ENCODE assay signal across 14 cellular contexts in the genomic region with DNA sequence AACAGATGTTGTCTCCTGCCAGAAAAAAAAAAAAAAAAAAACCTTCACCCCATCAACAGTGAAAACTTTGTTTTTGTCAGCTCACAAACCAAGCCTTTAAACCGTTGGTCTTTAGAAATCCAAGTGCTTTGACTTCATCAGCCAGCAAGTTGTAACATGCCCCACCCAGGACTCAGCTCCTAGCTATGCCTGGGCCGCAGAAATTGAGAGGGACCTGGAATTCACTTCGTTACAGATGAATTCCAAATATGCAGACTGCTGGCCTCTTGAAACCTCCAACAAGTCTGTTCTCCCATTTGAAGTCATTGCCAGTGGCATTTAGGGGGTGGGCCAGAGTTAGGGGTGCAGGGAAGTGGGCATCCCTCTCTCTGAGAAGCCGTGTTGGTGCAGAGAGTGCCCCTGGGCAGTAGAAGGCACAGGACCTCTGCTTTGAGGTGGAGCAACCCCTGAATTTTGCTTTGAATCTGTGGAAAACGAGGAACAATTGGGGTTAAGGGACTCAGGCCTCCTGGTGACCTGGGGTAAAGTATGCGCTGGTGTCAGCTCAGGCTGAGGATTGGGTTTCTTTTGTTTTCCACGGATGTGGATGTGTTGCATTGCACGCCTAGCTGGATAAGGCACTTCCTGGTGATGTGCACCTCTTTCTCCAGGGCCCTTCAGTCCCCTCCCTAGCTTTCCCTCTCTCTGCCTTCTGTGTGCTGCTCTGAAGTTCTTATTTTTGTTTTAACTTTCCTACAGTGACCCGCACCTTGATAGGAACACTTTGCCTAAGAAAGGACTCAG.
DNase-seq lines count a peak whose midpoint lies in the region; ATAC-seq, FAIRE-seq and TF ChIP-seq lines count a peak whose summit lies in the region.
"Had no signal": no experiment of that assay in that cellular context is flagged by ENCODE, and none has a peak within 500 bp of the region (broad histone marks: within the 10 kb centered on the region; RNA-seq: fewer than 3 reads in every experiment).

No MANE protein-coding gene starts in this region.

- intact Hi-C loops in sigmoid colon (cut with DNase I) = loop anchor here (10.0 kb wide), 1 partner anchor 96 kb away; no protein-coding TSS in a partner anchor

- TF ChIP-seq POLR2A in sigmoid colon (IDR thresholded peaks at IDR 0.05) = no peak

- peaks cover 42% of the 10 kb centered on the region for H3K36me3 Mint-ChIP-seq in astrocyte (ENCODE audit: low read depth, unreplicated experiment)
- no peaks in the 10 kb centered on the region for H3K36me3 Mint-ChIP-seq in activated T-cell treated with anti-CD3 and anti-CD28 coated beads, Interleukin-2, amount 50 U/mL, for 72 hours (ENCODE audit: insufficient read depth in 2 of 2)

- H3K4me2 ChIP-seq in astrocyte (ENCODE audit: low read length) (no peak overlapping the region), osteoblast (ENCODE audit: insufficient read depth, low read length) (no peak overlapping the region)

- H3K79me2 ChIP-seq in astrocyte (ENCODE audit: insufficient read depth, low read length) (no peaks in the 10 kb centered on the region), osteoblast (ENCODE audit: insufficient read depth, low read length) (peaks cover 4% of the 10 kb centered on the region)

- peak; percentile 3 for DNase-seq in HS-5 (ENCODE audit: low read depth)
- DNase-seq in astrocyte (ENCODE audit: low read depth) = peak; percentile 86
- DNase-seq in sigmoid colon = no peak
- DNase-seq in activated T-cell treated with anti-CD3 and anti-CD28 coated beads, Interleukin-2, amount 50 U/mL, for 72 hours = no peak
- no peak for DNase-seq in osteoblast (ENCODE audit: insufficient read length, low spot score, missing footprints)
- no peak for DNase-seq in MG63
- DNase-seq: activated CD4-positive, alpha-beta T cell treated with anti-CD3 and anti-CD28 coated beads for 48 hours; hippocampal formation; NCI-H526 treated with DMSO at 0.1 percent for 48 hours; stimulated activated naive CD4-positive, alpha-beta T cell treated with Interleukin-2 at 50 U/mL for 16 hours had no signal

- H3K27ac Mint-ChIP-seq in astrocyte (ENCODE audit: unreplicated experiment) = peak overlapping the region; percentile 90
- H3K27ac Mint-ChIP-seq in activated T-cell treated with anti-CD3 and anti-CD28 coated beads, Interleukin-2, amount 50 U/mL, for 72 hours = no peak overlapping the region

- peaks cover 44% of the 10 kb centered on the region for H3K4me1 Mint-ChIP-seq in astrocyte (ENCODE audit: low read depth, unreplicated experiment)
- H3K4me1 Mint-ChIP-seq in activated T-cell treated with anti-CD3 and anti-CD28 coated beads, Interleukin-2, amount 50 U/mL, for 72 hours (ENCODE audit: low read depth) = no peaks in the 10 kb centered on the region

- H3K4me1 ChIP-seq in astrocyte (ENCODE audit: insufficient read depth, low read length) (peaks cover 4% of the 10 kb centered on the region), iPS-20b (ENCODE audit: insufficient read depth, low read length) (peaks cover 23% of the 10 kb centered on the region), sigmoid colon (peaks cover 0 to 71% (median 57%) of the 10 kb centered on the region in 4 donors), osteoblast (ENCODE audit: insufficient read depth, low read length) (peaks cover 14% of the 10 kb centered on the region)

- H3K4me3 ChIP-seq in astrocyte (ENCODE audit: insufficient read depth, low read depth, low read length) (no peak overlapping the region), iPS-20b (ENCODE audit: low read length) (peak overlapping the region; percentile 10; the same call in 1 of the 2 replicates), sigmoid colon (no peak overlapping the region), osteoblast (ENCODE audit: insufficient read depth, low read length) (no peak overlapping the region), MG63 (no peak overlapping the region)
- H3K4me3 ChIP-seq: ascending aorta had no signal

- FAIRE-seq in astrocyte (lab: Jason Lieb, UNC) = no peak
- FAIRE-seq: RCC 7860 had no signal

- H3K9ac ChIP-seq in astrocyte (ENCODE audit: low read length) = no peak overlapping the region
- H3K9ac ChIP-seq in iPS-20b (ENCODE audit: low read depth, low read length) = peak overlapping the region; percentile 29; the same call in 1 of the 2 replicates

- TF ChIP-seq CTCF in astrocyte (IDR thresholded peaks at IDR 0.05; ENCODE audit: insufficient read depth, low read depth, low read length) = no peak
- no peak for TF ChIP-seq CTCF in sigmoid colon (IDR thresholded peaks at IDR 0.05)
- TF ChIP-seq CTCF in osteoblast (IDR thresholded peaks at IDR 0.05; ENCODE audit: extremely low read depth, low read depth, low read length) = no peak

- H3K36me3 ChIP-seq in astrocyte (ENCODE audit: insufficient read depth, low read length) (peaks cover 7% of the 10 kb centered on the region), iPS-20b (ENCODE audit: insufficient read depth, low read depth, low read length) (peaks cover 96% of the 10 kb centered on the region), sigmoid colon (peaks cover under 1 to 75% (median 13%) of the 10 kb centered on the region in 4 donors), osteoblast (ENCODE audit: insufficient read depth, low read length) (peaks cover 34% of the 10 kb centered on the region), MG63 (peaks cover 78% of the 10 kb centered on the region)

- H3K9me3 Mint-ChIP-seq in astrocyte (ENCODE audit: unreplicated experiment) = no peaks in the 10 kb centered on the region
- no peaks in the 10 kb centered on the region for H3K9me3 Mint-ChIP-seq in activated T-cell treated with anti-CD3 and anti-CD28 coated beads, Interleukin-2, amount 50 U/mL, for 72 hours

- no peak overlapping the region for H3K27ac ChIP-seq in astrocyte (ENCODE audit: low read depth, low read length)
- peak overlapping the region; percentile 41 for H3K27ac ChIP-seq in iPS-20b (ENCODE audit: low read length)
- H3K27ac ChIP-seq in sigmoid colon = peak overlapping the region in 3 of 4 donors; percentile 35 to 62 (median 36)
- H3K27ac ChIP-seq in osteoblast (ENCODE audit: low read depth, low read length) = no peak overlapping the region
- H3K27ac ChIP-seq: ascending aorta had no signal

- H4K20me1 ChIP-seq in astrocyte (ENCODE audit: insufficient read depth, low read length) (no peaks in the 10 kb centered on the region), osteoblast (ENCODE audit: insufficient read depth, low read length) (no peaks in the 10 kb centered on the region)

- H3K27me3 ChIP-seq in astrocyte (ENCODE audit: insufficient read depth, low read length) = no peaks in the 10 kb centered on the region
- no peaks in the 10 kb centered on the region for H3K27me3 ChIP-seq in iPS-20b (ENCODE audit: insufficient read depth, low read length)
- no peaks in the 10 kb centered on the region for H3K27me3 ChIP-seq in sigmoid colon
- no peaks in the 10 kb centered on the region for H3K27me3 ChIP-seq in osteoblast (ENCODE audit: insufficient read depth, low read length)
- H3K27me3 ChIP-seq in MG63 = no peaks in the 10 kb centered on the region
- H3K27me3 ChIP-seq: ascending aorta had no signal

- no peaks in the 10 kb centered on the region for H3K27me3 Mint-ChIP-seq in astrocyte (ENCODE audit: low read depth, unreplicated experiment)
- peaks cover 13% of the 10 kb centered on the region for H3K27me3 Mint-ChIP-seq in activated T-cell treated with anti-CD3 and anti-CD28 coated beads, Interleukin-2, amount 50 U/mL, for 72 hours (ENCODE audit: low read depth)

- WGBS in sigmoid colon, 2 donors = 90 to 91% methylated on average over 9 of the region's 9 CpGs

- no peak for TF ChIP-seq EP300 in sigmoid colon (IDR thresholded peaks at IDR 0.05)

- no peaks in the 10 kb centered on the region for H3K9me3 ChIP-seq in astrocyte (ENCODE audit: insufficient read depth, low read depth, low read length)
- no peaks in the 10 kb centered on the region for H3K9me3 ChIP-seq in iPS-20b (ENCODE audit: insufficient read depth, low read depth, low read length)
- no peaks in the 10 kb centered on the region for H3K9me3 ChIP-seq in sigmoid colon
- H3K9me3 ChIP-seq in osteoblast (ENCODE audit: low read depth, low read length) = no peaks in the 10 kb centered on the region
- H3K9me3 ChIP-seq in MG63 = no peaks in the 10 kb centered on the region
- H3K9me3 ChIP-seq: ascending aorta had no signal

- peak overlapping the region; percentile 52 for H3K4me3 Mint-ChIP-seq in astrocyte (ENCODE audit: unreplicated experiment)
- H3K4me3 Mint-ChIP-seq in activated T-cell treated with anti-CD3 and anti-CD28 coated beads, Interleukin-2, amount 50 U/mL, for 72 hours = no peak overlapping the region

- H2AFZ ChIP-seq in astrocyte (ENCODE audit: low read depth, low read length) = no peak overlapping the region
- no peak overlapping the region for H2AFZ ChIP-seq in osteoblast (ENCODE audit: low read length)

- ATAC-seq in activated T-cell treated with anti-CD3 and anti-CD28 coated beads, Interleukin-2, amount 50 U/mL, for 72 hours (replicated peaks in 1 of 2) = no peak
- ATAC-seq in GM18520 (IDR thresholded peaks at IDR 0.05; ENCODE audit: unreplicated experiment) = no peak

Comparison
In these comparisons a context has a peak if more than half of its experiments do, and no peak if none do; other contexts are left out.
1. DNase-seq: peak in HS-5 (single experiment) and astrocyte (single experiment); none in sigmoid colon (single experiment), activated T-cell treated with anti-CD3 and anti-CD28 coated beads, Interleukin-2, amount 50 U/mL, for 72 hours (0 of 2), osteoblast (single experiment) and MG63 (single experiment).
2. H3K27ac ChIP-seq: peak in iPS-20b (single experiment) and sigmoid colon (3 of 4); none in astrocyte (single experiment) and osteoblast (single experiment).